Comparison of ENCODE assay signal across 10 cellular contexts in the genomic region with DNA sequence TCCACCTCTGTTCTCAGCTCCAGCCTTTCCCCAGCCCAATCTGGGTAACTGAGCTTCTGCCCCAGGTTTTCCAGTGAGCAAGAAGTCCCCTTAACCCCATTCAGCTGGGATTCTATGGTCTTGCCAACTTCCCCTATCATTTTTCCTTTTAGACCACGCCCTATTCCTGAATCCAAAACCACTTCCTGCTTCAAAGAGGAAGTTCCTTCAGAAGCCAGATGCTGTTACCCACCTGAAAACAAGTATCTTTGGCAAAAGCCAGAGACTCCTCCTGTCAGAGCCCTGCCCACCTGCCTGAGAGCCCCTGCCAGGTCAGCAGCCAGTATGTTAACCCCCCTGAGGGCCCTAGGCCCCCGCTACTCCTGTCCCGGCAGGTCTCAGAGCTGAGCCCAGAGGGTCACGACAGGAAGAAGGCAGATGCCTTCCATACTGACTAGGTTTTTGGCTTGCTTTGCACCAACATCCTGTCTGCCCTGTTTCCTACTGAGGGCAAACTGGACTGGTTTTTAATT. TPM values are rescaled to one million over a fixed set of nuclear protein-coding genes. Genes with fewer than 3 reads are reported as not detected.
DNase-seq lines count a peak whose midpoint lies in the region; FAIRE-seq and TF ChIP-seq lines count a peak whose summit lies in the region.
"Had no signal": no experiment of that assay in that cellular context is flagged by ENCODE, and none has a peak within 500 bp of the region (broad histone marks: within the 10 kb centered on the region; RNA-seq: fewer than 3 reads in every experiment).

No MANE protein-coding gene starts in this region.

- TF ChIP-seq CTCF in esophagus squamous epithelium (IDR thresholded peaks at IDR 0.05) = no peak
- TF ChIP-seq CTCF in suprapubic skin (IDR thresholded peaks at IDR 0.05) = no peak
- no peak for TF ChIP-seq CTCF in endodermal cell (conservative IDR thresholded peaks at IDR 0.05)

- H3K9ac ChIP-seq in endodermal cell (ENCODE audit: extremely low read depth, low read length, poor library complexity, severe bottlenecking) = no peak overlapping the region

- no peaks in the 10 kb centered on the region for H3K27me3 ChIP-seq in esophagus squamous epithelium
- H3K27me3 ChIP-seq in suprapubic skin = no peaks in the 10 kb centered on the region
- no peaks in the 10 kb centered on the region for H3K27me3 ChIP-seq in endodermal cell (ENCODE audit: control insufficient read depth, insufficient read depth, low read length, poor library complexity, severe bottlenecking)

- H3K4me3 ChIP-seq in esophagus squamous epithelium (no peak overlapping the region), suprapubic skin (no peak overlapping the region), endodermal cell (ENCODE audit: low read length) (no peak overlapping the region)

- FAIRE-seq in RCC 7860 (lab: Jason Lieb, UNC) = no peak
- FAIRE-seq: frontal cortex had no signal

- H3K27ac ChIP-seq in esophagus squamous epithelium = peak overlapping the region; percentile 57 to 88 (median 70)
- peak overlapping the region; percentile 59 for H3K27ac ChIP-seq in suprapubic skin
- no peak overlapping the region for H3K27ac ChIP-seq in endodermal cell (ENCODE audit: low read depth, low read length)

- H3K27ac Mint-ChIP-seq in activated CD4-positive, alpha-beta T cell treated with anti-CD3 and anti-CD28 coated beads, Interleukin-2, amount 10 ng/mL, durations not matched to agents 24 days and 14 days = peak overlapping the region; percentile 82
- no peak overlapping the region for H3K27ac Mint-ChIP-seq in endodermal cell

- H3K4me1 ChIP-seq in esophagus squamous epithelium = peaks cover 34 to 69% (median 55%) of the 10 kb centered on the region in 3 donors
- peaks cover 66% of the 10 kb centered on the region for H3K4me1 ChIP-seq in suprapubic skin
- H3K4me1 ChIP-seq in endodermal cell (ENCODE audit: control insufficient read depth, insufficient read depth, low read length) = peaks cover 7% of the 10 kb centered on the region

- no peaks in the 10 kb centered on the region for H3K36me3 Mint-ChIP-seq in activated CD4-positive, alpha-beta T cell treated with anti-CD3 and anti-CD28 coated beads, Interleukin-2, amount 10 ng/mL, durations not matched to agents 24 days and 14 days (ENCODE audit: low read depth)
- no peaks in the 10 kb centered on the region for H3K36me3 Mint-ChIP-seq in endodermal cell (ENCODE audit: low read depth)

- no peak for TF ChIP-seq EP300 in suprapubic skin (IDR thresholded peaks at IDR 0.05)

- no peaks in the 10 kb centered on the region for H3K9me3 Mint-ChIP-seq in activated CD4-positive, alpha-beta T cell treated with anti-CD3 and anti-CD28 coated beads, Interleukin-2, amount 10 ng/mL, durations not matched to agents 24 days and 14 days
- no peaks in the 10 kb centered on the region for H3K9me3 Mint-ChIP-seq in endodermal cell

- peak; percentile 73 for DNase-seq in activated CD4-positive, alpha-beta T cell treated with anti-CD3 and anti-CD28 coated beads, Interleukin-2, amount 10 ng/mL, durations not matched to agents 24 days and 14 days
- no peak for DNase-seq in activated CD4-positive, alpha-beta T cell treated with anti-CD3 and anti-CD28 coated beads, Interleukin-2, amount 50 U/mL, for 4 hours
- DNase-seq in RCC 7860 (ENCODE audit: low spot score) (peak; percentile 65), esophagus squamous epithelium (lab: John Stamatoyannopoulos, UW) (no peak), suprapubic skin (ENCODE audit: low spot score in 2 of 2) (peak in 1 of 2 donors; percentile 62), HuH-7.5 (ENCODE audit: low spot score) (no peak), SHP77 treated with DMSO at 0.1 percent for 48 hours (lab: John Stamatoyannopoulos, UW) (no peak), endodermal cell (no peak)
- DNase-seq: NCI-H2227 treated with DMSO at 0.1 percent for 48 hours had no signal

- intact Hi-C loops in activated CD4-positive, alpha-beta T cell treated with anti-CD3 and anti-CD28 coated beads, Interleukin-2, amount 10 ng/mL, durations not matched to agents 24 days and 14 days (cut with micrococcal nuclease) = no loop called here
- intact Hi-C loops in esophagus squamous epithelium (cut with DNase I) = no loop called here

- no peaks in the 10 kb centered on the region for H3K27me3 Mint-ChIP-seq in activated CD4-positive, alpha-beta T cell treated with anti-CD3 and anti-CD28 coated beads, Interleukin-2, amount 10 ng/mL, durations not matched to agents 24 days and 14 days
- H3K27me3 Mint-ChIP-seq in endodermal cell (ENCODE audit: insufficient read depth) = peaks cover 9% of the 10 kb centered on the region

- WGBS in esophagus squamous epithelium, 2 donors = 9 to 38% methylated on average over 1 to 4 of the region's 4 CpGs
- 14% methylated on average over 4 of the region's 4 CpGs for WGBS in suprapubic skin
- WGBS in endodermal cell (ENCODE audit: insufficient coverage in 1 of 2, insufficient read length in 1 of 2), 2 experiments = 97 to 100% methylated on average over 3 to 4 of the region's 4 CpGs

- H3K4me3 Mint-ChIP-seq in activated CD4-positive, alpha-beta T cell treated with anti-CD3 and anti-CD28 coated beads, Interleukin-2, amount 10 ng/mL, durations not matched to agents 24 days and 14 days = peak overlapping the region; percentile 54
- no peak overlapping the region for H3K4me3 Mint-ChIP-seq in endodermal cell

- H3K9me3 ChIP-seq in esophagus squamous epithelium (no peaks in the 10 kb centered on the region), suprapubic skin (no peaks in the 10 kb centered on the region), endodermal cell (ENCODE audit: control insufficient read depth, low read length) (no peaks in the 10 kb centered on the region)

- peaks cover 62% of the 10 kb centered on the region for H3K4me1 Mint-ChIP-seq in activated CD4-positive, alpha-beta T cell treated with anti-CD3 and anti-CD28 coated beads, Interleukin-2, amount 10 ng/mL, durations not matched to agents 24 days and 14 days
- peaks cover 21% of the 10 kb centered on the region for H3K4me1 Mint-ChIP-seq in endodermal cell

- TF ChIP-seq POLR2A in esophagus squamous epithelium (IDR thresholded peaks at IDR 0.05) (no peak), suprapubic skin (IDR thresholded peaks at IDR 0.05) (no peak)

- H3K36me3 ChIP-seq in esophagus squamous epithelium (no peaks in the 10 kb centered on the region), suprapubic skin (no peaks in the 10 kb centered on the region), endodermal cell (ENCODE audit: control insufficient read depth, insufficient read depth, low read length) (no peaks in the 10 kb centered on the region)

RNA-seq across cellular contexts. Expression of a gene that starts 20.3 kb away (rescaled TPM):
- total RNA-seq in activated CD4-positive, alpha-beta T cell treated with anti-CD3 and anti-CD28 coated beads, Interleukin-2, amount 10 ng/mL, durations not matched to agents 24 days and 14 days = 501 and 510 TPM in 2 replicates
- total RNA-seq in esophagus squamous epithelium (10 to 100 TPM; 10.1 to 49.0 (median 19.8) TPM), suprapubic skin (100 to 1,000 TPM; 117 to 232 (median 164) TPM), endodermal cell (1 to 10 TPM; 1.5 to 1.9 TPM)
- 2.2 TPM for polyA plus RNA-seq in endodermal cell (2013, experiment 1 of 2)
- 3.8 TPM for polyA plus RNA-seq in endodermal cell (2013, experiment 2 of 2)

Comparison
In these comparisons a context has a peak if more than half of its experiments do, and no peak if none do; other contexts are left out.
1. DNase-seq: peak in activated CD4-positive, alpha-beta T cell treated with anti-CD3 and anti-CD28 coated beads, Interleukin-2, amount 10 ng/mL, durations not matched to agents 24 days and 14 days (single experiment) and RCC 7860 (single experiment); none in activated CD4-positive, alpha-beta T cell treated with anti-CD3 and anti-CD28 coated beads, Interleukin-2, amount 50 U/mL, for 4 hours (0 of 2), esophagus squamous epithelium (single experiment), HuH-7.5 (single experiment), SHP77 treated with DMSO at 0.1 percent for 48 hours (single experiment) and endodermal cell (single experiment).